Comparison of ENCODE assay signal across 18 cellular contexts in the genomic region with DNA sequence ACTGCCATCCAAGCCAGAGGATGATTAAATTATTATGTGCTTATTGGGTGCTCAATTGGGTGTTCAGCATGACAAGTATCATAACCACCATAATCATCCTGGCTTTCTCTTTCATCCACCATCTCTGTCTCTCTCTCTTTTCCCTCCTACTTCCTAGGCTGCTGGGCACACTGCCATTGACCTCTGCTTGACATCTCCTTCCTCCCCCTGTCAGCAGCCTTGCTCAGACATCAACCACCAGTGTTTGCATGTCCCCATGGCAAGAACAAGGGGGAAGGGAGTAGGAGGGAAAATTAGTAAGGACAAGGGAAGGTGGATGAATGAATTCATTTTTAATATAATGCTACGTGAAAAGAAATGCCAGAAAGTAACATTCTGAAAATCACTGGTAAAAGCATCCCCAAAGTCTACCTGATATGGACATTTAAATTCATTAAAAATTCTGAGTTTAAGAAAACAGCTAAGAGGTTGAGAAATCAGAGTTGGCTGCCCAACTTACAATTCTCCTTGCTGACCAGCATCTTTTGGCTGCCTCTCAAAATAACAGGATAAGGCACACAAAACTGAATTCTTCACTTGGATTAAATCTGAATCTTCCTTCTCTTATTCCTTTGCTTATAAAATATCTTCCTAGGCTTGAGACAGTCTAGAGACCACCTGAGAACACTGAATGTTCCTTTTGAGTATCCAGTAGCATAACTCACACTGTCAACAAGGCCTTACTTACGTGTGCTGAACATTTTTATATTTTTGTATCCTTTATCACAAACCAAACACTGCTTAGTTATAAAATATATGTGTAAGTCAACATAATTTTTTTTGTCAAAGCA. TPM values are rescaled to one million over a fixed set of nuclear protein-coding genes. Genes with fewer than 3 reads are reported as not detected.
DNase-seq lines count a peak whose midpoint lies in the region; ATAC-seq, FAIRE-seq and TF ChIP-seq lines count a peak whose summit lies in the region.
"Had no signal": no experiment of that assay in that cellular context is flagged by ENCODE, and none has a peak within 500 bp of the region (broad histone marks: within the 10 kb centered on the region; RNA-seq: fewer than 3 reads in every experiment).

No MANE protein-coding gene starts in this region.

- peak; percentile 19 for FAIRE-seq in G401.6 (lab: Jason Lieb, UNC)
- FAIRE-seq: colon, pancreas had no signal

- H3K4me1 Mint-ChIP-seq in nephron progenitor cell, result peaks cover 13% of the 10 kb centered on the region
- H3K4me1 Mint-ChIP-seq: CD4-positive, CD25-positive, alpha-beta regulatory T cell; stimulated activated naive CD8-positive, alpha-beta T cell treated with anti-CD3 and anti-CD28 coated beads, Interleukin-15, amount 100 ng/mL, for 72 hours had no signal

- H3K9me3 Mint-ChIP-seq in nephron progenitor cell, result no peaks in the 10 kb centered on the region
- H3K9me3 Mint-ChIP-seq: CD4-positive, CD25-positive, alpha-beta regulatory T cell; stimulated activated naive CD8-positive, alpha-beta T cell treated with anti-CD3 and anti-CD28 coated beads, Interleukin-15, amount 100 ng/mL, for 72 hours had no signal

- H3K4me1 ChIP-seq in osteoblast (ENCODE audit: insufficient read depth, low read length), result no peaks in the 10 kb centered on the region
- H3K4me1 ChIP-seq: lower lobe of right lung, pancreas had no signal

- DNase-seq in NCI-H510A (lab: John Stamatoyannopoulos, UW), result peak; percentile 3
- peak; percentile 5 for DNase-seq in nephron progenitor cell
- DNase-seq in osteoblast (ENCODE audit: insufficient read length, low spot score, missing footprints), result no peak
- no peak for DNase-seq in NCI-H526 treated with DMSO at 0.1 percent for 48 hours (lab: John Stamatoyannopoulos, UW)
- DNase-seq in activated CD4-positive, alpha-beta T cell treated with anti-CD3 and anti-CD28 coated beads, Interleukin-2, amount 50 U/mL, for 1 hour, result no peak
- DNase-seq: CD4-positive, CD25-positive, alpha-beta regulatory T cell; glutamatergic neuron; lower lobe of right lung; NCI-H2081 treated with DMSO at 0.1 percent for 48 hours; pancreas; SIG-M5; stimulated activated CD4-positive, alpha-beta T cell treated with anti-CD3 and anti-CD28 coated beads, Interleukin-4, amount 100 ng/mL, for 24 hours; stimulated activated naive CD8-positive, alpha-beta T cell treated with anti-CD3 and anti-CD28 coated beads, Interleukin-15, amount 100 ng/mL, for 72 hours had no signal

- H3K4me3 ChIP-seq in osteoblast (ENCODE audit: insufficient read depth, low read length), result no peak overlapping the region
- H3K4me3 ChIP-seq: lower lobe of right lung, pancreas had no signal

- H3K4me3 Mint-ChIP-seq in nephron progenitor cell, result no peak overlapping the region
- H3K4me3 Mint-ChIP-seq: CD4-positive, CD25-positive, alpha-beta regulatory T cell; stimulated activated naive CD8-positive, alpha-beta T cell treated with anti-CD3 and anti-CD28 coated beads, Interleukin-15, amount 100 ng/mL, for 72 hours had no signal

- no peaks in the 10 kb centered on the region for H4K20me1 ChIP-seq in osteoblast (ENCODE audit: insufficient read depth, low read length)

- no peaks in the 10 kb centered on the region for H3K27me3 Mint-ChIP-seq in nephron progenitor cell (ENCODE audit: low read depth, poor library complexity)
- H3K27me3 Mint-ChIP-seq: CD4-positive, CD25-positive, alpha-beta regulatory T cell; stimulated activated naive CD8-positive, alpha-beta T cell treated with anti-CD3 and anti-CD28 coated beads, Interleukin-15, amount 100 ng/mL, for 72 hours had no signal

- ATAC-seq in HG03571 (IDR thresholded peaks at IDR 0.05; ENCODE audit: unreplicated experiment), result no peak
- ATAC-seq: HCT116; pancreas; stimulated activated naive CD8-positive, alpha-beta T cell treated with anti-CD3 and anti-CD28 coated beads, Interleukin-15, amount 100 ng/mL, for 72 hours had no signal

- H3K4me2 ChIP-seq in osteoblast (ENCODE audit: insufficient read depth, low read length), result no peak overlapping the region

- H3K27me3 ChIP-seq in osteoblast (ENCODE audit: insufficient read depth, low read length), result peaks cover 3% of the 10 kb centered on the region
- H3K27me3 ChIP-seq: pancreas had no signal

- peaks cover 21% of the 10 kb centered on the region for H3K36me3 Mint-ChIP-seq in nephron progenitor cell (ENCODE audit: low read depth)
- H3K36me3 Mint-ChIP-seq: CD4-positive, CD25-positive, alpha-beta regulatory T cell had no signal

- H3K27ac Mint-ChIP-seq in nephron progenitor cell, result no peak overlapping the region
- H3K27ac Mint-ChIP-seq: stimulated activated naive CD8-positive, alpha-beta T cell treated with anti-CD3 and anti-CD28 coated beads, Interleukin-15, amount 100 ng/mL, for 72 hours had no signal

- no peak overlapping the region for H2AFZ ChIP-seq in osteoblast (ENCODE audit: low read length)

- TF ChIP-seq CTCF in nephron progenitor cell (IDR thresholded peaks at IDR 0.05) (no peak), osteoblast (IDR thresholded peaks at IDR 0.05; ENCODE audit: extremely low read depth, low read depth, low read length) (no peak)

- peak overlapping the region; percentile 12 for H3K27ac ChIP-seq in cingulate gyrus (ENCODE audit: low read depth, low read length)
- H3K27ac ChIP-seq in osteoblast (ENCODE audit: low read depth, low read length), result no peak overlapping the region
- H3K27ac ChIP-seq: lower lobe of right lung, pancreas had no signal

- H3K9me3 ChIP-seq in osteoblast (ENCODE audit: low read depth, low read length), result no peaks in the 10 kb centered on the region
- H3K9me3 ChIP-seq: lower lobe of right lung, pancreas had no signal

- H3K79me2 ChIP-seq in osteoblast (ENCODE audit: insufficient read depth, low read length), result no peaks in the 10 kb centered on the region

- no peaks in the 10 kb centered on the region for H3K36me3 ChIP-seq in osteoblast (ENCODE audit: insufficient read depth, low read length)
- H3K36me3 ChIP-seq: lower lobe of right lung, pancreas had no signal

RNA-seq across cellular contexts. Expression of a gene that starts 48.5 kb away (rescaled TPM):
- 0.29 and 0.72 TPM in 2 replicates for total RNA-seq in osteoblast

Comparison
In these comparisons a context has a peak if more than half of its experiments do, and no peak if none do; other contexts are left out.
1. DNase-seq: peak in NCI-H510A (single experiment) and nephron progenitor cell (single experiment); none in osteoblast (single experiment), NCI-H526 treated with DMSO at 0.1 percent for 48 hours (single experiment) and activated CD4-positive, alpha-beta T cell treated with anti-CD3 and anti-CD28 coated beads, Interleukin-2, amount 50 U/mL, for 1 hour (single experiment).